Comparison of ENCODE assay signal across 8 cellular contexts in the genomic region with DNA sequence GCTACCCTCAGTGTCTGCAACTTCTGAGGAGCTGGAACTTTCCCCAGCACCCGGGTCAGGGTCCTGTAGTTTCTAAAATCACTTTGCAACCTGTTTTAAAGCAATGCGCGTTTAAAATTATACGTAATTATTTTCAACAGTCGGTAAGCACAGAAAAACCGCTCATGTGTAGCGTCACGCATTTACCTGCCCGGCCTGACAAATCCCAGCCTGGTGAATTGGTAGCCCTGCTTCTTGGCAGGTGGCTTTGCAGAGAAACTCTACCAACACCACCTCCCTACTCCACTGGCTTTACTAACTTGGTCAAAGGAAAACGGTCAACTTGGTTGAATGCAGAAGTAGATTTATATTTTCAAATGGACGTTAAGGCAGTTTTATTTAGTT. TPM values are rescaled to one million over a fixed set of nuclear protein-coding genes. Genes with fewer than 3 reads are reported as not detected.
DNase-seq lines count a peak whose midpoint lies in the region; ATAC-seq and TF ChIP-seq lines count a peak whose summit lies in the region.

No MANE protein-coding gene starts in this region.

- H3K9ac ChIP-seq in HUES48 (ENCODE audit: low read depth, low read length): peak overlapping the region; percentile 71
- H3K9ac ChIP-seq in muscle layer of colon (ENCODE audit: low read length): no peak overlapping the region

- CTCF ChIA-PET in activated CD4-positive, alpha-beta T cell treated with anti-CD3 and anti-CD28 coated beads, Interleukin-2, amount 10 ng/mL, durations not matched to agents 7 days and 5 days (lab: Charles Lee): no interaction called here

- peaks cover 16% of the 10 kb centered on the region for H3K4me1 Mint-ChIP-seq in activated CD4-positive, alpha-beta T cell treated with anti-CD3 and anti-CD28 coated beads, Interleukin-2, amount 10 ng/mL, durations not matched to agents 7 days and 5 days

- peaks cover 42% of the 10 kb centered on the region for H3K27me3 ChIP-seq in left ventricle myocardium inferior (ENCODE audit: low read depth)
- no peaks in the 10 kb centered on the region for H3K27me3 ChIP-seq in HUES48 (ENCODE audit: control insufficient read depth, insufficient read depth, low read length)
- no peaks in the 10 kb centered on the region for H3K27me3 ChIP-seq in muscle layer of colon (ENCODE audit: control insufficient read depth in 1 of 2, insufficient read depth in 2 of 2, low read length in 2 of 2)

- peaks cover 58% of the 10 kb centered on the region for H3K27me3 Mint-ChIP-seq in activated CD4-positive, alpha-beta T cell treated with anti-CD3 and anti-CD28 coated beads, Interleukin-2, amount 10 ng/mL, durations not matched to agents 7 days and 5 days

- TF ChIP-seq CTCF in left ventricle myocardium inferior (IDR thresholded peaks at IDR 0.05; ENCODE audit: borderline replicate concordance) (no peak), cardiac fibroblast (IDR thresholded peaks at IDR 0.05; ENCODE audit: low read depth, low read length) (no peak)

- H3K9me3 ChIP-seq in left ventricle myocardium inferior (replicated peaks) (peaks cover 8% of the 10 kb centered on the region), HUES48 (ENCODE audit: control insufficient read depth, insufficient read depth, low read length) (no peaks in the 10 kb centered on the region), muscle layer of colon (ENCODE audit: low read length) (no peaks in the 10 kb centered on the region)

- H3K4me3 ChIP-seq in left ventricle myocardium inferior (peak overlapping the region; percentile 62), HUES48 (ENCODE audit: low read depth, low read length) (peak overlapping the region; percentile 63), cardiac fibroblast (replicated peaks in 1 of 2; ENCODE audit: low read depth in 2 of 2, low read length in 2 of 2) (peak overlapping the region; percentile 51 to 53), muscle layer of colon (ENCODE audit: low read depth in 1 of 2, low read length in 2 of 2) (peak overlapping the region; percentile 58 to 63)

- H3K27ac ChIP-seq in left ventricle myocardium inferior (replicated peaks): no peak overlapping the region
- H3K27ac ChIP-seq in HUES48 (ENCODE audit: low read depth, low read length): no peak overlapping the region
- no peak overlapping the region for H3K27ac ChIP-seq in muscle layer of colon (ENCODE audit: low read depth, low read length)

- no peaks in the 10 kb centered on the region for H3K9me3 Mint-ChIP-seq in activated CD4-positive, alpha-beta T cell treated with anti-CD3 and anti-CD28 coated beads, Interleukin-2, amount 10 ng/mL, durations not matched to agents 7 days and 5 days

- peaks cover 6% of the 10 kb centered on the region for H3K4me1 ChIP-seq in left ventricle myocardium inferior
- peaks cover 20% of the 10 kb centered on the region for H3K4me1 ChIP-seq in HUES48 (ENCODE audit: control insufficient read depth, insufficient read depth, low read length)
- no peaks in the 10 kb centered on the region for H3K4me1 ChIP-seq in muscle layer of colon (ENCODE audit: insufficient read depth, low read length)

- H3K36me3 ChIP-seq in left ventricle myocardium inferior: no peaks in the 10 kb centered on the region
- H3K36me3 ChIP-seq in HUES48 (ENCODE audit: control insufficient read depth, insufficient read depth, low read length): no peaks in the 10 kb centered on the region
- no peaks in the 10 kb centered on the region for H3K36me3 ChIP-seq in muscle layer of colon (ENCODE audit: insufficient read depth, low read length)

- H3K27ac Mint-ChIP-seq in activated CD4-positive, alpha-beta T cell treated with anti-CD3 and anti-CD28 coated beads, Interleukin-2, amount 10 ng/mL, durations not matched to agents 7 days and 5 days: no peak overlapping the region

- intact Hi-C loops in left ventricle myocardium inferior (cut with micrococcal nuclease): no loop called here
- intact Hi-C loops in Right ventricle myocardium superior (cut with DNase I): no loop called here

- no peaks in the 10 kb centered on the region for H3K36me3 Mint-ChIP-seq in activated CD4-positive, alpha-beta T cell treated with anti-CD3 and anti-CD28 coated beads, Interleukin-2, amount 10 ng/mL, durations not matched to agents 7 days and 5 days (ENCODE audit: low read depth)

- POLR2A ChIA-PET in activated CD4-positive, alpha-beta T cell treated with anti-CD3 and anti-CD28 coated beads, Interleukin-2, amount 10 ng/mL, durations not matched to agents 7 days and 5 days (lab: Charles Lee): no interaction called here

- DNase-seq in left ventricle myocardium inferior (no peak), Right ventricle myocardium superior (no peak), cardiac fibroblast (ENCODE audit: low read depth in 2 of 2) (no peak), 8988T (no peak), cortex of kidney (lab: John Stamatoyannopoulos, UW) (no peak)
- no peak for DNase-seq in activated CD4-positive, alpha-beta T cell treated with anti-CD3 and anti-CD28 coated beads, Interleukin-2, amount 10 ng/mL, durations not matched to agents 7 days and 5 days

- no peak overlapping the region for H3K4me3 Mint-ChIP-seq in activated CD4-positive, alpha-beta T cell treated with anti-CD3 and anti-CD28 coated beads, Interleukin-2, amount 10 ng/mL, durations not matched to agents 7 days and 5 days

- ATAC-seq in Right ventricle myocardium superior (ENCODE audit: poor library complexity): no peak

RNA-seq across cellular contexts. Expression of a gene that starts 0.7 kb away (rescaled TPM):
- 0.08 TPM for total RNA-seq in left ventricle myocardium inferior
- 0.24 TPM for total RNA-seq in Right ventricle myocardium superior
- under 1 TPM; 0.06 to 0.10 TPM for total RNA-seq in activated CD4-positive, alpha-beta T cell treated with anti-CD3 and anti-CD28 coated beads, Interleukin-2, amount 10 ng/mL, durations not matched to agents 7 days and 5 days
